In genomic region chr7:155732275-155732674, GRCh38 we compare ENCODE assay signal across 23 cellular contexts.
DNase-seq lines count a peak whose midpoint lies in the region; ATAC-seq, FAIRE-seq and TF ChIP-seq lines count a peak whose summit lies in the region.
"Had no signal": no experiment of that assay in that cellular context is flagged by ENCODE, and none has a peak within 500 bp of the region (broad histone marks: within the 10 kb centered on the region; RNA-seq: fewer than 3 reads in every experiment).

No MANE protein-coding gene starts in this region.

- peak overlapping the region; percentile 94 for H3K27ac Mint-ChIP-seq in astrocyte (ENCODE audit: unreplicated experiment)
- peak overlapping the region; percentile 67 for H3K27ac Mint-ChIP-seq in stimulated activated effector memory CD8-positive, alpha-beta T cell treated with anti-CD3 and anti-CD28 coated beads, Interleukin-12 subunit alpha, Interleukin-12 subunit beta, amount 100 ng/mL, for 72 hours

- peak; percentile 12 for FAIRE-seq in GM18507 (lab: Jason Lieb, UNC)
- no peak for FAIRE-seq in astrocyte (lab: Jason Lieb, UNC)
- FAIRE-seq: H54 had no signal

- peaks cover 2% of the 10 kb centered on the region for H3K36me3 ChIP-seq in astrocyte (ENCODE audit: insufficient read depth, low read length)

- no peak overlapping the region for H3K9ac ChIP-seq in astrocyte (ENCODE audit: low read length)

- no peaks in the 10 kb centered on the region for H3K9me3 ChIP-seq in astrocyte (ENCODE audit: insufficient read depth, low read depth, low read length)
- H3K9me3 ChIP-seq: thyroid gland had no signal

- no peaks in the 10 kb centered on the region for H3K27me3 ChIP-seq in astrocyte (ENCODE audit: insufficient read depth, low read length)
- H3K27me3 ChIP-seq: thyroid gland had no signal

- H3K4me3 Mint-ChIP-seq in astrocyte (ENCODE audit: unreplicated experiment) = peak overlapping the region; percentile 62
- H3K4me3 Mint-ChIP-seq in stimulated activated effector memory CD8-positive, alpha-beta T cell treated with anti-CD3 and anti-CD28 coated beads, Interleukin-12 subunit alpha, Interleukin-12 subunit beta, amount 100 ng/mL, for 72 hours = no peak overlapping the region
- H3K4me3 Mint-ChIP-seq: activated naive CD4-positive, alpha-beta T cell treated with anti-CD3 and anti-CD28 coated beads, Interleukin-2, amount 50 U/mL, for 24 hours had no signal

- H3K4me3 ChIP-seq in astrocyte (ENCODE audit: insufficient read depth, low read depth, low read length) = no peak overlapping the region
- H3K4me3 ChIP-seq: skin epidermis, thyroid gland had no signal

- no peak overlapping the region for H3K4me2 ChIP-seq in astrocyte (ENCODE audit: low read length)

- H4K20me1 ChIP-seq in astrocyte (ENCODE audit: insufficient read depth, low read length) = peaks cover 83% of the 10 kb centered on the region

- peaks cover 6% of the 10 kb centered on the region for H3K36me3 Mint-ChIP-seq in astrocyte (ENCODE audit: low read depth, unreplicated experiment)
- peaks cover 69% of the 10 kb centered on the region for H3K36me3 Mint-ChIP-seq in stimulated activated effector memory CD8-positive, alpha-beta T cell treated with anti-CD3 and anti-CD28 coated beads, Interleukin-12 subunit alpha, Interleukin-12 subunit beta, amount 100 ng/mL, for 72 hours

- no peak overlapping the region for H3K27ac ChIP-seq in astrocyte (ENCODE audit: low read depth, low read length)
- H3K27ac ChIP-seq: skin epidermis, thyroid gland had no signal

- H3K4me1 ChIP-seq in astrocyte (ENCODE audit: insufficient read depth, low read length) = peaks cover 3% of the 10 kb centered on the region

- no peaks in the 10 kb centered on the region for H3K9me3 Mint-ChIP-seq in astrocyte (ENCODE audit: unreplicated experiment)
- H3K9me3 Mint-ChIP-seq in stimulated activated effector memory CD8-positive, alpha-beta T cell treated with anti-CD3 and anti-CD28 coated beads, Interleukin-12 subunit alpha, Interleukin-12 subunit beta, amount 100 ng/mL, for 72 hours = no peaks in the 10 kb centered on the region
- H3K9me3 Mint-ChIP-seq: activated naive CD4-positive, alpha-beta T cell treated with anti-CD3 and anti-CD28 coated beads, Interleukin-2, amount 50 U/mL, for 24 hours; activated T-cell treated with anti-CD3 and anti-CD28 coated beads, Interleukin-2, amount 50 U/mL, for 72 hours had no signal

- H3K27me3 Mint-ChIP-seq in astrocyte (ENCODE audit: low read depth, unreplicated experiment) = no peaks in the 10 kb centered on the region
- H3K27me3 Mint-ChIP-seq: activated naive CD4-positive, alpha-beta T cell treated with anti-CD3 and anti-CD28 coated beads, Interleukin-2, amount 50 U/mL, for 24 hours had no signal

- peaks cover 24% of the 10 kb centered on the region for H3K79me2 ChIP-seq in astrocyte (ENCODE audit: insufficient read depth, low read length)

- DNase-seq in GM18507 (ENCODE audit: extremely low spot score, insufficient read length, low read depth) = no peak
- no peak for DNase-seq in astrocyte (ENCODE audit: low read depth)
- no peak for DNase-seq in stimulated activated effector memory CD8-positive, alpha-beta T cell treated with anti-CD3 and anti-CD28 coated beads, Interleukin-12 subunit alpha, Interleukin-12 subunit beta, amount 100 ng/mL, for 72 hours (ENCODE audit: low spot score in 2 of 2)
- no peak for DNase-seq in kidney glomerular epithelial cell (lab: John Stamatoyannopoulos, UW)
- no peak for DNase-seq in mucosa of gallbladder (ENCODE audit: low spot score)
- DNase-seq: activated CD4-positive, alpha-beta T cell treated with anti-CD3 and anti-CD28 coated beads for 1 hour; activated T-cell treated with anti-CD3 and anti-CD28 coated beads, Interleukin-2, amount 50 U/mL, for 72 hours; DND-41; foreskin melanocyte; hippocampal formation; left ventricle myocardium superior; NCI-H2029; nucleus accumbens; PC-3; SHP77 treated with DMSO at 0.1 percent for 48 hours; stimulated activated CD4-positive, alpha-beta T cell treated with anti-CD3 and anti-CD28 coated beads, Interleukin-2, amount 100 ng/mL, for 24 hours; stimulated activated naive CD4-positive, alpha-beta T cell treated with Interleukin-2 at 50 U/mL for 16 hours; thyroid gland had no signal

- no peak overlapping the region for H2AFZ ChIP-seq in astrocyte (ENCODE audit: low read depth, low read length)

- peaks cover 28% of the 10 kb centered on the region for H3K4me1 Mint-ChIP-seq in astrocyte (ENCODE audit: low read depth, unreplicated experiment)
- H3K4me1 Mint-ChIP-seq in stimulated activated effector memory CD8-positive, alpha-beta T cell treated with anti-CD3 and anti-CD28 coated beads, Interleukin-12 subunit alpha, Interleukin-12 subunit beta, amount 100 ng/mL, for 72 hours = peaks cover 60% of the 10 kb centered on the region

- TF ChIP-seq CTCF in astrocyte (IDR thresholded peaks at IDR 0.05; ENCODE audit: insufficient read depth, low read depth, low read length) = no peak

- ATAC-seq in HG02885 (IDR thresholded peaks at IDR 0.05; ENCODE audit: poor library complexity, unreplicated experiment) = peak; percentile 86
- ATAC-seq in stimulated activated effector memory CD8-positive, alpha-beta T cell treated with anti-CD3 and anti-CD28 coated beads, Interleukin-12 subunit alpha, Interleukin-12 subunit beta, amount 100 ng/mL, for 72 hours = no peak
- ATAC-seq in HG02571 (IDR thresholded peaks at IDR 0.05; ENCODE audit: unreplicated experiment) = no peak
- ATAC-seq: activated T-cell treated with anti-CD3 and anti-CD28 coated beads, Interleukin-2, amount 50 U/mL, for 72 hours had no signal
